In genomic region chr13:58619396-58620113, GRCh38 we compare ENCODE assay signal across 15 cellular contexts.
DNase-seq lines count a peak whose midpoint lies in the region; ATAC-seq and TF ChIP-seq lines count a peak whose summit lies in the region.
"Had no signal": no experiment of that assay in that cellular context is flagged by ENCODE, and none has a peak within 500 bp of the region (broad histone marks: within the 10 kb centered on the region; RNA-seq: fewer than 3 reads in every experiment).

No MANE protein-coding gene starts in this region.

- TF ChIP-seq CTCF in glutamatergic neuron (IDR thresholded peaks at IDR 0.05; ENCODE audit: partially characterized antibody, unreplicated experiment), result no peak
- TF ChIP-seq CTCF in osteocyte (IDR thresholded peaks at IDR 0.05), result no peak
- no peak for TF ChIP-seq CTCF in ovary (IDR thresholded peaks at IDR 0.05)

- H3K9me3 ChIP-seq in HUES48 (ENCODE audit: control insufficient read depth, insufficient read depth, low read length) (no peaks in the 10 kb centered on the region), ovary (no peaks in the 10 kb centered on the region)

- peaks cover 17% of the 10 kb centered on the region for H3K27me3 Mint-ChIP-seq in glutamatergic neuron (ENCODE audit: unreplicated experiment)
- H3K27me3 Mint-ChIP-seq in osteocyte (ENCODE audit: unreplicated experiment), result no peaks in the 10 kb centered on the region
- H3K27me3 Mint-ChIP-seq: activated CD4-positive, alpha-beta T cell treated with anti-CD3 and anti-CD28 coated beads, Interleukin-2, amount 10 ng/mL, durations not matched to agents 7 days and 5 days; activated naive CD8-positive, alpha-beta T cell treated with anti-CD3 and anti-CD28 coated beads, Interleukin-2, amount 10 ng/mL, durations not matched to agents 7 days and 5 days had no signal

- TF ChIP-seq EP300 in ovary (IDR thresholded peaks at IDR 0.05), result no peak

- H3K4me1 ChIP-seq in HUES48 (ENCODE audit: control insufficient read depth, insufficient read depth, low read length), result peaks cover 24% of the 10 kb centered on the region
- no peaks in the 10 kb centered on the region for H3K4me1 ChIP-seq in ovary (ENCODE audit: insufficient read depth)

- peaks cover 42% of the 10 kb centered on the region for H3K4me1 Mint-ChIP-seq in glutamatergic neuron (ENCODE audit: low read depth, unreplicated experiment)
- H3K4me1 Mint-ChIP-seq in osteocyte (ENCODE audit: unreplicated experiment), result no peaks in the 10 kb centered on the region
- H3K4me1 Mint-ChIP-seq: activated CD4-positive, alpha-beta T cell treated with anti-CD3 and anti-CD28 coated beads, Interleukin-2, amount 10 ng/mL, durations not matched to agents 7 days and 5 days; activated naive CD8-positive, alpha-beta T cell treated with anti-CD3 and anti-CD28 coated beads, Interleukin-2, amount 10 ng/mL, durations not matched to agents 7 days and 5 days; immature natural killer cell had no signal

- H3K4me3 Mint-ChIP-seq in glutamatergic neuron (ENCODE audit: unreplicated experiment) (peak overlapping the region; percentile 55), osteocyte (ENCODE audit: unreplicated experiment) (no peak overlapping the region)
- H3K4me3 Mint-ChIP-seq: activated CD4-positive, alpha-beta T cell treated with anti-CD3 and anti-CD28 coated beads, Interleukin-2, amount 10 ng/mL, durations not matched to agents 7 days and 5 days; activated naive CD8-positive, alpha-beta T cell treated with anti-CD3 and anti-CD28 coated beads, Interleukin-2, amount 10 ng/mL, durations not matched to agents 7 days and 5 days; immature natural killer cell; mesothelial cell of epicardium; T-helper 2 cell treated with Interferon-gamma antibody and Interleukin-4, amounts not matched to agents 5 μg/mL and 100 μg/mL, for 36 hours had no signal

- H3K9me3 Mint-ChIP-seq in glutamatergic neuron (ENCODE audit: unreplicated experiment), result peaks cover 16% of the 10 kb centered on the region
- H3K9me3 Mint-ChIP-seq in osteocyte (ENCODE audit: unreplicated experiment), result no peaks in the 10 kb centered on the region
- H3K9me3 Mint-ChIP-seq: activated naive CD8-positive, alpha-beta T cell treated with anti-CD3 and anti-CD28 coated beads, Interleukin-2, amount 10 ng/mL, durations not matched to agents 7 days and 5 days; mesothelial cell of epicardium had no signal

- DNase-seq in DMS 273 (lab: John Stamatoyannopoulos, UW; ENCODE audit: unreplicated experiment) (peak; percentile 72), NCI-H524 (lab: John Stamatoyannopoulos, UW) (peak; percentile 90 to 97), glutamatergic neuron (peak; percentile 68), osteocyte (ENCODE audit: extremely low spot score, unreplicated experiment) (no peak), anterior cingulate cortex (lab: John Stamatoyannopoulos, UW) (no peak), ovary (no peak)
- DNase-seq: activated CD4-positive, alpha-beta T cell treated with anti-CD3 and anti-CD28 coated beads, Interleukin-2, amount 10 ng/mL, durations not matched to agents 7 days and 5 days; activated naive CD8-positive, alpha-beta T cell treated with anti-CD3 and anti-CD28 coated beads, Interleukin-2, amount 10 ng/mL, durations not matched to agents 7 days and 5 days; immature natural killer cell; NCI-H510A had no signal

- no peak for ATAC-seq in HG02884 (IDR thresholded peaks at IDR 0.05; ENCODE audit: unreplicated experiment)

- intact Hi-C loops in ovary (cut with DNase I), result no loop called here

- no peaks in the 10 kb centered on the region for H3K27me3 ChIP-seq in HUES48 (ENCODE audit: control insufficient read depth, insufficient read depth, low read length)
- H3K27me3 ChIP-seq in ovary, result no peaks in the 10 kb centered on the region

- H3K27ac Mint-ChIP-seq in glutamatergic neuron (ENCODE audit: unreplicated experiment) (peak overlapping the region; percentile 99), osteocyte (ENCODE audit: unreplicated experiment) (no peak overlapping the region)
- H3K27ac Mint-ChIP-seq: activated CD4-positive, alpha-beta T cell treated with anti-CD3 and anti-CD28 coated beads, Interleukin-2, amount 10 ng/mL, durations not matched to agents 7 days and 5 days; activated naive CD8-positive, alpha-beta T cell treated with anti-CD3 and anti-CD28 coated beads, Interleukin-2, amount 10 ng/mL, durations not matched to agents 7 days and 5 days; immature natural killer cell; mesothelial cell of epicardium; T-helper 2 cell treated with Interferon-gamma antibody and Interleukin-4, amounts not matched to agents 5 μg/mL and 100 μg/mL, for 36 hours had no signal

- H3K27ac ChIP-seq in HUES48 (ENCODE audit: low read depth, low read length) (peak overlapping the region; percentile 61), ovary (no peak overlapping the region)
- H3K27ac ChIP-seq: RWPE1 had no signal

- WGBS in ovary, 3 donors, result 65 to 76% (median 69%) methylated on average over 5 of the region's 5 CpGs

- no peak for TF ChIP-seq POLR2A in ovary (IDR thresholded peaks at IDR 0.05)

- H3K36me3 ChIP-seq in HUES48 (ENCODE audit: control insufficient read depth, insufficient read depth, low read length) (no peaks in the 10 kb centered on the region), ovary (no peaks in the 10 kb centered on the region)

- H3K4me3 ChIP-seq in HUES48 (ENCODE audit: low read depth, low read length) (no peak overlapping the region), ovary (no peak overlapping the region)

- no peak overlapping the region for H3K9ac ChIP-seq in HUES48 (ENCODE audit: low read depth, low read length)

- H3K36me3 Mint-ChIP-seq in glutamatergic neuron (ENCODE audit: unreplicated experiment) (no peaks in the 10 kb centered on the region), osteocyte (ENCODE audit: unreplicated experiment) (no peaks in the 10 kb centered on the region)
- H3K36me3 Mint-ChIP-seq: activated naive CD8-positive, alpha-beta T cell treated with anti-CD3 and anti-CD28 coated beads, Interleukin-2, amount 10 ng/mL, durations not matched to agents 7 days and 5 days; mesothelial cell of epicardium had no signal

Comparison
In these comparisons a context has a peak if more than half of its experiments do, and no peak if none do; other contexts are left out.
1. DNase-seq: peak in DMS 273 (single experiment), NCI-H524 (2 of 2) and glutamatergic neuron (single experiment); none in osteocyte (single experiment), anterior cingulate cortex (0 of 58) and ovary (0 of 5).